8 cellular contexts compared by ENCODE assay signal in the genomic region with DNA sequence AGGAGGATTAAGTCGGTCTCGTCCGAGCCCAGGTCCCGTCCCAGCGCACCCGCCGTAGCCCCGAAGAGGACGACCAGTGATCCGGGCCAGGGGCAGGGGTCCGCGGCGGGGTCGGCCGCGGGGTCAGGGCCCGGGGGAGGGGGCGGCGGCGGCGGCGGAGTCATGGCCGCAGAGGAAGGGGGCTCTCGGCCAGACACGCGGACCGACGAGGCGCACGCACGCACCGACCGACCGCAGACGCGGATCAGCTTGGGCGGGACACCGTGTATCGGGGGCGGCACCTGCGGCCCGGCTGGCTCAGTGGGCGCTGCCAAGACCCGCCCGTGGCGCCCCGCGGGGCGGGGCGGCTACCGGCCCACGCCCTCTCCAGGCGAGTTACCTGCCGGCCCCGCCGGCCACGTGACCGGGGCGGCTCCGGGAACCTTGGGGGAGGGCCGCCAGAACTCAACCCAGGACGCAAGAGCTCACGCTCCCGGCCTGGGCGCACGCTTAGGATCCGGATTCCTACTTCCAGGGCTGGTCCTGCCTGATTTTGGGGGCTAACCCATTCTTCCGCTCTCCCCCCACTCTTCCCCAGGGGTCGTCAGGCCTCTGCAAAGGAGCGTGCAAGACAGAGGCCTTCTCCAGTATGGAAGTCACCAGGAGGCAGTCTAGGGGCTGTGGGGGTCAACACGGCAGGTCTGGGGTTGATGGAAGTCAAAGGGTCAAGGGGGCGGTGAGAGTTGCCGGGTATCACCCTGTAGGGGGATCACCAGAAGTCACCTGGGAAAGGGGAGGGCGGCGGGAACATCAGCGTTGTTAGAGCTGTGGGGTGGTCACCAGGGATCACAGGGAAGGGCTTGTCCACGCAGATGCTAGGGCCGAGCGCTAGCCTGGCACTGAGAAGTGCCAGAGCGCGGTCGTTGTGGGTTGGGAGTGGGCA. TPM values are rescaled to one million over a fixed set of nuclear protein-coding genes. Genes with fewer than 3 reads are reported as not detected.
DNase-seq lines count a peak whose midpoint lies in the region; ATAC-seq and TF ChIP-seq lines count a peak whose summit lies in the region.

A gene (minus strand): TSS at position 246 of the 922 bp plus-strand sequence. CDS start 82 bp downstream, at position 164.

- peak within 1 kb of the TSS; percentile 95 for H3K27ac Mint-ChIP-seq in Calu3 (ENCODE audit: unreplicated experiment)

- peaks cover 30% of the 10 kb centered on the region for H3K4me1 Mint-ChIP-seq in Calu3 (ENCODE audit: low read depth, unreplicated experiment)

- H3K4me1 ChIP-seq in neutrophil (ENCODE audit: control insufficient read depth in 1 of 2, insufficient read depth in 1 of 2, low read depth in 1 of 2, low read length in 1 of 2) = peaks cover 32 to 34% of the 10 kb centered on the region in 2 experiments

- H3K4me3 ChIP-seq in fibroblast of mammary gland (ENCODE audit: control insufficient read depth, low read depth, low read length) (peak within 1 kb of the TSS; percentile 58), neutrophil (ENCODE audit: low read depth in 1 of 2, low read length in 1 of 2) (peak within 1 kb of the TSS; percentile 68 to 80)

- peaks cover 86% of the 10 kb centered on the region for H3K36me3 Mint-ChIP-seq in Calu3 (ENCODE audit: insufficient read depth, unreplicated experiment)

- ATAC-seq in GM18498 (IDR thresholded peaks at IDR 0.05; ENCODE audit: unreplicated experiment) = no peak
- ATAC-seq in HG02840 (IDR thresholded peaks at IDR 0.05; ENCODE audit: low FRiP score, unreplicated experiment) = no peak
- ATAC-seq in HG02623 (IDR thresholded peaks at IDR 0.05; ENCODE audit: unreplicated experiment) = no peak

- no peak within 1 kb of the TSS for H3K27ac ChIP-seq in neutrophil

- H3K36me3 ChIP-seq in neutrophil = peaks cover 16% of the 10 kb centered on the region

- H3K27me3 Mint-ChIP-seq in Calu3 (ENCODE audit: unreplicated experiment) = no peaks in the 10 kb centered on the region

- CTCF ChIA-PET in Calu3 (lab: Charles Lee) = interaction anchor here (1.2 to 2.4 kb wide), 2 partner anchors 25 to 28 kb away, joined by 4 to 12 read pairs; a partner anchor contains a TSS

- intact Hi-C loops in Calu3 (cut with micrococcal nuclease; ENCODE audit: unreplicated experiment) = loop anchor here (2.0 kb wide), 1 partner anchor 93 kb away; no protein-coding TSS in a partner anchor

- H3K4me3 Mint-ChIP-seq in Calu3 (ENCODE audit: low read depth, unreplicated experiment) = peak within 1 kb of the TSS; percentile 74

- DNase-seq in Calu3 = peak; percentile 96
- peak; percentile 93 for DNase-seq in LoVo (ENCODE audit: low spot score)
- peak; percentile 58 for DNase-seq in activated T-cell treated with anti-CD3 and anti-CD28 coated beads, Interleukin-2, amount 50 U/mL, for 1 hour
- no peak for DNase-seq in fibroblast of mammary gland (ENCODE audit: low read depth)

- H3K9me3 Mint-ChIP-seq in Calu3 (ENCODE audit: low read depth, unreplicated experiment) = no peaks in the 10 kb centered on the region

- peaks cover 41% of the 10 kb centered on the region for H3K27me3 ChIP-seq in neutrophil

- no peak for TF ChIP-seq CTCF in Calu3 (IDR thresholded peaks at IDR 0.05; ENCODE audit: unreplicated experiment)
- no peak for TF ChIP-seq CTCF in fibroblast of mammary gland (conservative IDR thresholded peaks at IDR 0.05; ENCODE audit: control insufficient read depth, insufficient read depth, low read depth, low read length)
- TF ChIP-seq CTCF in neutrophil (IDR thresholded peaks at IDR 0.05) = no peak

- H3K9me3 ChIP-seq in neutrophil = no peaks in the 10 kb centered on the region

- no TSS peak for BruUV-seq in Calu3 (replicated peaks; lab: Mats Ljungman, UMichigan)

RNA-seq across cellular contexts. Expression of the gene that starts here (rescaled TPM):
- total RNA-seq in Calu3 (2022) = 100 and 103 TPM in 2 replicates
